Comparison of ENCODE assay signal across 17 cellular contexts in genomic region chr5:128009399-128009798, GRCh38.
A peak's percentile ranks its signal among the peaks of the same experiment; 100 is the strongest.
DNase-seq lines count a peak whose midpoint lies in the region; ATAC-seq and TF ChIP-seq lines count a peak whose summit lies in the region.
"Had no signal": no experiment of that assay in that cellular context is flagged by ENCODE, and none has a peak within 500 bp of the region (broad histone marks: within the 10 kb centered on the region; RNA-seq: fewer than 3 reads in every experiment).

No MANE protein-coding gene starts in this region.

- peak; percentile 80 for ATAC-seq in WTC11
- ATAC-seq: K562 had no signal

- no peaks in the 10 kb centered on the region for H3K36me3 Mint-ChIP-seq in WTC11
- peaks cover 4% of the 10 kb centered on the region for H3K36me3 Mint-ChIP-seq in activated T-cell treated with anti-CD3 and anti-CD28 coated beads, Interleukin-2, amount 50 U/mL, for 24 hours (ENCODE audit: low read depth)
- H3K36me3 Mint-ChIP-seq: CD14-positive monocyte had no signal

- no peaks in the 10 kb centered on the region for H3K36me3 ChIP-seq in H7 (replicated peaks; ENCODE audit: control insufficient read depth, insufficient read depth, low read length)

- H3K4me1 Mint-ChIP-seq in WTC11 = peaks cover 18% of the 10 kb centered on the region
- no peaks in the 10 kb centered on the region for H3K4me1 Mint-ChIP-seq in activated T-cell treated with anti-CD3 and anti-CD28 coated beads, Interleukin-2, amount 50 U/mL, for 24 hours (ENCODE audit: low read depth)

- H3K27ac Mint-ChIP-seq in WTC11 = no peak overlapping the region
- no peak overlapping the region for H3K27ac Mint-ChIP-seq in activated T-cell treated with anti-CD3 and anti-CD28 coated beads, Interleukin-2, amount 50 U/mL, for 24 hours
- H3K27ac Mint-ChIP-seq: CD14-positive monocyte had no signal

- no peaks in the 10 kb centered on the region; the same call in 1 of the 2 replicates for H3K27me3 Mint-ChIP-seq in WTC11 (ENCODE audit: low read depth)
- H3K27me3 Mint-ChIP-seq in activated T-cell treated with anti-CD3 and anti-CD28 coated beads, Interleukin-2, amount 50 U/mL, for 24 hours = no peaks in the 10 kb centered on the region

- H3K27ac ChIP-seq in dorsolateral prefrontal cortex = no peak overlapping the region
- H3K27ac ChIP-seq: 22Rv1 had no signal

- CTCF ChIA-PET in WTC11 (lab: Charles Lee) = no interaction called here

- no peak for TF ChIP-seq CTCF in WTC11 (IDR thresholded peaks at IDR 0.05)
- no peak for TF ChIP-seq CTCF in dorsolateral prefrontal cortex (IDR thresholded peaks at IDR 0.05 in 54 of 56, conservative IDR thresholded peaks at IDR 0.05 in 2 of 56; ENCODE audit: low read depth in 1 of 56, partially characterized antibody in 56 of 56)

- H3K4me3 ChIP-seq in H7 (ENCODE audit: insufficient read depth, low read depth, low read length) (no peak overlapping the region), dorsolateral prefrontal cortex (no peak overlapping the region)
- H3K4me3 ChIP-seq: K562 had no signal

- intact Hi-C loops in dorsolateral prefrontal cortex (cut with DNase I) = no loop called here

- H3K9me3 Mint-ChIP-seq in WTC11 = no peaks in the 10 kb centered on the region
- no peaks in the 10 kb centered on the region for H3K9me3 Mint-ChIP-seq in activated T-cell treated with anti-CD3 and anti-CD28 coated beads, Interleukin-2, amount 50 U/mL, for 24 hours

- DNase-seq in DMS 273 (lab: John Stamatoyannopoulos, UW; ENCODE audit: unreplicated experiment) (peak; percentile 4), DMS 273 treated with DMSO at 0.1 percent for 48 hours (lab: John Stamatoyannopoulos, UW) (no peak), H7 (peak; percentile 1), WTC11 (ENCODE audit: low spot score) (no peak), iPS-NIHi7 (ENCODE audit: extremely low spot score) (peak; percentile 26), islet precursor cell (no peak), dorsolateral prefrontal cortex (no peak)
- no peak for DNase-seq in activated T-cell treated with anti-CD3 and anti-CD28 coated beads, Interleukin-2, amount 50 U/mL, for 24 hours
- DNase-seq: DMS153, NCI-H2029, NCI-H2171 treated with DMSO at 0.1 percent for 48 hours, NCI-H748 treated with DMSO at 0.1 percent for 48 hours, SHP77, SK-N-SH had no signal

- POLR2A ChIA-PET in WTC11 (lab: Charles Lee) = no interaction called here

- no peak overlapping the region for H3K4me3 Mint-ChIP-seq in WTC11
- H3K4me3 Mint-ChIP-seq in activated T-cell treated with anti-CD3 and anti-CD28 coated beads, Interleukin-2, amount 50 U/mL, for 24 hours = no peak overlapping the region
- H3K4me3 Mint-ChIP-seq: CD14-positive monocyte had no signal

- H3K27me3 ChIP-seq in H7 (ENCODE audit: control insufficient read depth, insufficient read depth, low read length) (no peaks in the 10 kb centered on the region), dorsolateral prefrontal cortex (no peaks in the 10 kb centered on the region)

TF ChIP-seq in WTC11, 78 proteins besides CTCF, POLR2A, EP300 and RAD21:
- TF ChIP-seq MLX (CRISPR knock-in tag; IDR thresholded peaks at IDR 0.05) (no peak), OVOL2 (CRISPR knock-in tag; IDR thresholded peaks at IDR 0.05; ENCODE audit: borderline replicate concordance) (no peak), EMX1 (CRISPR knock-in tag; IDR thresholded peaks at IDR 0.05) (no peak), ETV6 (CRISPR knock-in tag; IDR thresholded peaks at IDR 0.05) (no peak), ZBTB21 (CRISPR knock-in tag; IDR thresholded peaks at IDR 0.05; ENCODE audit: borderline replicate concordance) (no peak), ESRRA (CRISPR knock-in tag; IDR thresholded peaks at IDR 0.05; ENCODE audit: borderline replicate concordance) (no peak), ZNF532 (CRISPR knock-in tag; IDR thresholded peaks at IDR 0.05; ENCODE audit: borderline replicate concordance) (no peak), TEAD1 (CRISPR knock-in tag; IDR thresholded peaks at IDR 0.05) (no peak), NFE2L1 (CRISPR knock-in tag; IDR thresholded peaks at IDR 0.05) (no peak)

Comparison
In these comparisons a context has a peak if more than half of its experiments do, and no peak if none do; other contexts are left out.
1. DNase-seq: peak in DMS 273 (single experiment), H7 (single experiment) and iPS-NIHi7 (single experiment); none in DMS 273 treated with DMSO at 0.1 percent for 48 hours (single experiment), WTC11 (single experiment), islet precursor cell (single experiment), activated T-cell treated with anti-CD3 and anti-CD28 coated beads, Interleukin-2, amount 50 U/mL, for 24 hours (single experiment) and dorsolateral prefrontal cortex (0 of 10).